In genomic region chr4:70687821-70688794, GRCh38 we compare ENCODE assay signal across 8 cellular contexts. TPM values are rescaled to one million over a fixed set of nuclear protein-coding genes. Genes with fewer than 3 reads are reported as not detected.
DNase-seq lines count a peak whose midpoint lies in the region; TF ChIP-seq lines count a peak whose summit lies in the region.

Gene UTP3, plus strand, starts transcription at chr4:70688532. Its CDS starts 146 bp downstream, at chr4:70688678.

- H3K9me2 ChIP-seq in SK-N-SH = no peaks in the 10 kb centered on the region

- H3F3A ChIP-seq in SK-N-SH (replicated peaks; ENCODE audit: insufficient read depth) = peaks cover 15% of the 10 kb centered on the region

- peak within 1 kb of the TSS; percentile 80 for H3K4me3 ChIP-seq in GM08714 (ENCODE audit: low read length)
- peak within 1 kb of the TSS; percentile 99 for H3K4me3 ChIP-seq in NB4 (ENCODE audit: low read depth, low read length)
- peak within 1 kb of the TSS; percentile 90 to 98 for H3K4me3 ChIP-seq in SK-N-SH (ENCODE audit: low read depth in 2 of 2, low read length in 1 of 2)
- peak within 1 kb of the TSS; percentile 93 to 99 for H3K4me3 ChIP-seq in testis

- H3K4me1 ChIP-seq in SK-N-SH (ENCODE audit: control insufficient read depth in 1 of 2, insufficient read depth in 2 of 2, low read depth in 1 of 2, low read length in 1 of 2) (peaks cover 6 to 13% of the 10 kb centered on the region in 2 experiments; a peak in 3 of 4 replicates), testis (peaks cover 11% of the 10 kb centered on the region)

- H3K27me3 Mint-ChIP-seq in HFFc6 (ENCODE audit: insufficient read depth) = no peaks in the 10 kb centered on the region; the same call in 1 of the 2 replicates
- no peaks in the 10 kb centered on the region for H3K27me3 Mint-ChIP-seq in activated naive CD4-positive, alpha-beta T cell treated with anti-CD3 and anti-CD28 coated beads, Interleukin-2, amount 50 U/mL, for 24 hours

- TF ChIP-seq EP300 in SK-N-SH (IDR thresholded peaks at IDR 0.05; ENCODE audit: borderline replicate concordance in 1 of 2, low read depth in 1 of 2, low read length in 1 of 2) = peak in 1 of 2 experiments; percentile 75; a peak in 2 of 4 replicates

- H3K4me2 ChIP-seq in SK-N-SH = peak within 1 kb of the TSS; percentile 85

- peaks cover 46% of the 10 kb centered on the region for H3K79me2 ChIP-seq in SK-N-SH (ENCODE audit: insufficient read depth)

- peak; percentile 100 for DNase-seq in HFFc6
- DNase-seq in NB4 (ENCODE audit: low read depth) = peak; percentile 97
- DNase-seq in SK-N-SH = peak; percentile 87
- DNase-seq in globus pallidus (ENCODE audit: low spot score) = peak; percentile 99
- DNase-seq in occipital lobe (lab: John Stamatoyannopoulos, UW) = peak; percentile 96
- peak; percentile 97 for DNase-seq in testis

- WGBS in SK-N-SH (ENCODE audit: low lambda C conversion rate) = 3% methylated on average over 63 of the region's 70 CpGs
- WGBS in testis, 2 donors = 0 to 1% methylated on average over 32 to 70 of the region's 70 CpGs

- CTCF ChIA-PET in SK-N-SH (lab: Yijun Ruan, JAX) = interaction anchor here (0.6 to 6.5 kb wide), 16 partner anchors 9 to 338 kb away, joined by 3 to 48 read pairs (median 3); no protein-coding TSS in a partner anchor

- H3K27ac ChIP-seq in SK-N-SH (ENCODE audit: low read depth in 2 of 2, low read length in 1 of 2) (peak within 1 kb of the TSS; percentile 93 to 94), testis (peak within 1 kb of the TSS; percentile 94 to 96)

- H3K36me3 Mint-ChIP-seq in HFFc6 (ENCODE audit: low read depth) = peaks cover 28% of the 10 kb centered on the region
- H3K36me3 Mint-ChIP-seq in activated naive CD4-positive, alpha-beta T cell treated with anti-CD3 and anti-CD28 coated beads, Interleukin-2, amount 50 U/mL, for 24 hours = peaks cover 24% of the 10 kb centered on the region

- peak within 1 kb of the TSS; percentile 99 for H3K27ac Mint-ChIP-seq in HFFc6
- H3K27ac Mint-ChIP-seq in activated naive CD4-positive, alpha-beta T cell treated with anti-CD3 and anti-CD28 coated beads, Interleukin-2, amount 50 U/mL, for 24 hours = peak within 1 kb of the TSS; percentile 99

- TF ChIP-seq RAD21 in SK-N-SH (IDR thresholded peaks at IDR 0.05; ENCODE audit: low read length) = peak; percentile 63

- intact Hi-C loops in testis (cut with DNase I; ENCODE audit: low total_unique reads) = no loop called here

- H3K9me3 Mint-ChIP-seq in HFFc6 = no peaks in the 10 kb centered on the region
- peaks cover 5% of the 10 kb centered on the region for H3K9me3 Mint-ChIP-seq in activated naive CD4-positive, alpha-beta T cell treated with anti-CD3 and anti-CD28 coated beads, Interleukin-2, amount 50 U/mL, for 24 hours

- H2AFZ ChIP-seq in SK-N-SH (ENCODE audit: low read depth) = peak within 1 kb of the TSS; percentile 98

- peak; percentile 97 for TF ChIP-seq CTCF in HFFc6 (IDR thresholded peaks at IDR 0.05)
- peak; percentile 84 for TF ChIP-seq CTCF in NB4 (IDR thresholded peaks at IDR 0.05; ENCODE audit: low read depth, low read length)
- TF ChIP-seq CTCF in SK-N-SH (IDR thresholded peaks at IDR 0.05) = peak; percentile 97
- TF ChIP-seq CTCF in testis (IDR thresholded peaks at IDR 0.05) = peak; percentile 90 to 95 (median 95)

- no peaks in the 10 kb centered on the region; the same call in 1 of the 2 replicates for H3K27me3 ChIP-seq in SK-N-SH (ENCODE audit: insufficient read depth)
- H3K27me3 ChIP-seq in testis = no peaks in the 10 kb centered on the region

- peak within 1 kb of the TSS; percentile 91 for H3K9ac ChIP-seq in SK-N-SH

- TF ChIP-seq POLR2A in NB4 (IDR thresholded peaks at IDR 0.05; ENCODE audit: extremely low read depth, insufficient read length) = peak; percentile 76
- TF ChIP-seq POLR2A in testis (IDR thresholded peaks at IDR 0.05) = no peak

- H3K4me1 Mint-ChIP-seq in HFFc6 (ENCODE audit: low read depth) = peaks cover 34% of the 10 kb centered on the region
- H3K4me1 Mint-ChIP-seq in activated naive CD4-positive, alpha-beta T cell treated with anti-CD3 and anti-CD28 coated beads, Interleukin-2, amount 50 U/mL, for 24 hours = peaks cover 44% of the 10 kb centered on the region

- H3K9me3 ChIP-seq in SK-N-SH = no peaks in the 10 kb centered on the region
- no peaks in the 10 kb centered on the region for H3K9me3 ChIP-seq in testis

- H3K4me3 Mint-ChIP-seq in HFFc6 = peak within 1 kb of the TSS; percentile 98
- peak within 1 kb of the TSS; percentile 93 for H3K4me3 Mint-ChIP-seq in activated naive CD4-positive, alpha-beta T cell treated with anti-CD3 and anti-CD28 coated beads, Interleukin-2, amount 50 U/mL, for 24 hours

- peaks cover 19% of the 10 kb centered on the region for H4K20me1 ChIP-seq in SK-N-SH (ENCODE audit: insufficient read depth)

- H3K36me3 ChIP-seq in SK-N-SH (replicated peaks in 1 of 2; ENCODE audit: control insufficient read depth in 1 of 2, insufficient read depth in 2 of 2, low read length in 1 of 2) = peaks cover 24 to 30% of the 10 kb centered on the region in 2 experiments
- no peaks in the 10 kb centered on the region for H3K36me3 ChIP-seq in testis (ENCODE audit: low read depth, missing control alignments)

- POLR2A ChIA-PET in SK-N-SH (lab: Yijun Ruan, JAX) = interaction anchor here (1.9 to 2.9 kb wide), 2 partner anchors 16 to 34 kb away, joined by 11 to 14 read pairs; partner anchors contain the start of gene RUFY3

TF ChIP-seq in SK-N-SH, 30 proteins besides CTCF, POLR2A, EP300 and RAD21 (continues in another document):
- TF ChIP-seq RCOR1 (IDR thresholded peaks at IDR 0.05; ENCODE audit: low read length) (peak; percentile 62), YY1 (IDR thresholded peaks at IDR 0.05; ENCODE audit: low read depth) (peak; percentile 69; the same call in 1 of the 2 replicates), GATA2 (CRISPR knock-in tag; IDR thresholded peaks at IDR 0.05) (peak; percentile 83), USF1 (IDR thresholded peaks at IDR 0.05; ENCODE audit: borderline replicate concordance, low read depth) (peak; percentile 80; the same call in 1 of the 2 replicates), CHD2 (IDR thresholded peaks at IDR 0.05; ENCODE audit: low read length, partially characterized antibody) (peak; percentile 97), NFIC (IDR thresholded peaks at IDR 0.05; ENCODE audit: borderline replicate concordance) (no peak; the same call in 1 of the 2 replicates), JUND (IDR thresholded peaks at IDR 0.05) (no peak), FOSL2 (IDR thresholded peaks at IDR 0.05; ENCODE audit: borderline replicate concordance, low read depth) (no peak), TCF12 (IDR thresholded peaks at IDR 0.05) (peak; percentile 57; the same call in 1 of the 2 replicates), SIN3A (IDR thresholded peaks at IDR 0.05; ENCODE audit: borderline replicate concordance, low read depth, low read length) (peak; percentile 94; the same call in 1 of the 2 replicates), RFX5 (IDR thresholded peaks at IDR 0.05; ENCODE audit: low read length) (peak; percentile 84), FOXJ3 (CRISPR knock-in tag; IDR thresholded peaks at IDR 0.05) (peak; percentile 63), POLR2AphosphoS5 (IDR thresholded peaks at IDR 0.05; ENCODE audit: low read depth, low read length) (peak; percentile 93), MEF2A (IDR thresholded peaks at IDR 0.05; ENCODE audit: borderline replicate concordance, low read depth) (no peak), FOXM1 (IDR thresholded peaks at IDR 0.05; ENCODE audit: low read depth) (no peak), EZH2phosphoT487 (IDR thresholded peaks at IDR 0.05; ENCODE audit: borderline replicate concordance, low read depth) (no peak), TAF1 (IDR thresholded peaks at IDR 0.05; ENCODE audit: borderline replicate concordance, low read depth, low read length) (peak; percentile 87), GABPA (IDR thresholded peaks at IDR 0.05; ENCODE audit: low read depth) (peak; percentile 98)
- TF ChIP-seq, protein P1, sequence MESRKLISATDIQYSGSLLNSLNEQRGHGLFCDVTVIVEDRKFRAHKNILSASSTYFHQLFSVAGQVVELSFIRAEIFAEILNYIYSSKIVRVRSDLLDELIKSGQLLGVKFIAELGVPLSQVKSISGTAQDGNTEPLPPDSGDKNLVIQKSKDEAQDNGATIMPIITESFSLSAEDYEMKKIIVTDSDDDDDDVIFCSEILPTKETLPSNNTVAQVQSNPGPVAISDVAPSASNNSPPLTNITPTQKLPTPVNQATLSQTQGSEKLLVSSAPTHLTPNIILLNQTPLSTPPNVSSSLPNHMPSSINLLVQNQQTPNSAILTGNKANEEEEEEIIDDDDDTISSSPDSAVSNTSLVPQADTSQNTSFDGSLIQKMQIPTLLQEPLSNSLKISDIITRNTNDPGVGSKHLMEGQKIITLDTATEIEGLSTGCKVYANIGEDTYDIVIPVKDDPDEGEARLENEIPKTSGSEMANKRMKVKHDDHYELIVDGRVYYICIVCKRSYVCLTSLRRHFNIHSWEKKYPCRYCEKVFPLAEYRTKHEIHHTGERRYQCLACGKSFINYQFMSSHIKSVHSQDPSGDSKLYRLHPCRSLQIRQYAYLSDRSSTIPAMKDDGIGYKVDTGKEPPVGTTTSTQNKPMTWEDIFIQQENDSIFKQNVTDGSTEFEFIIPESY (IDR thresholded peaks at IDR 0.05; ENCODE audit: borderline replicate concordance, low read depth) = peak; percentile 94
- TF ChIP-seq, protein P2, sequence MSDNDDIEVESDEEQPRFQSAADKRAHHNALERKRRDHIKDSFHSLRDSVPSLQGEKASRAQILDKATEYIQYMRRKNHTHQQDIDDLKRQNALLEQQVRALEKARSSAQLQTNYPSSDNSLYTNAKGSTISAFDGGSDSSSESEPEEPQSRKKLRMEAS (IDR thresholded peaks at IDR 0.05; ENCODE audit: low read depth) = peak; percentile 94

RNA-seq across cellular contexts. Expression of gene UTP3, which starts in this region (rescaled TPM):
- total RNA-seq in HFFc6 (2021; fragmentation: NEBNext Ultra II Directional; extraction: Animal tissue kit (Norgen Biotek cat#: 25700)) = 10 to 100 TPM; 38.8 to 48.0 (median 43.1) TPM
- 36.9 and 39.0 TPM in 2 replicates for polyA plus RNA-seq in SK-N-SH (2012; rRNA removed)
- 43.6 and 51.5 TPM in 2 replicates for polyA plus RNA-seq in SK-N-SH (2012; cell fraction: cytosol; rRNA removed)
- 9.2 and 14.1 TPM in 2 replicates for polyA plus RNA-seq in SK-N-SH (2012; cell fraction: nucleus; rRNA removed)
- 15.0 TPM for total RNA-seq in occipital lobe
- 10 to 100 TPM; 25.4 to 26.0 TPM for total RNA-seq in testis
- 18.5 TPM for polyA plus RNA-seq in testis (ENCODE audit: insufficient read depth, low read depth, low replicate concordance)

Comparison
In these comparisons a context has a peak if more than half of its experiments do, and no peak if none do; other contexts are left out.
1. Peak in every context shown above with its lines: DNase-seq, H3K4me3 ChIP-seq and H3K27ac ChIP-seq.